8 cellular contexts compared by ENCODE assay signal in genomic region chr1:89821322-89822108, GRCh38. TPM values are rescaled to one million over a fixed set of nuclear protein-coding genes. Genes with fewer than 3 reads are reported as not detected.
DNase-seq lines count a peak whose midpoint lies in the region; ATAC-seq, FAIRE-seq and TF ChIP-seq lines count a peak whose summit lies in the region.

No MANE protein-coding gene starts in this region.

- peak overlapping the region; percentile 89 for H4K91ac ChIP-seq in H1 (replicated peaks; ENCODE audit: insufficient read length, low read length)

- H3K27ac Mint-ChIP-seq in activated CD4-positive, alpha-beta memory T cell treated with anti-CD3 and anti-CD28 coated beads, Interleukin-2, amount 10 ng/mL, durations not matched to agents 7 days and 5 days, result peak overlapping the region; percentile 44
- H3K27ac Mint-ChIP-seq in stimulated activated memory B cell treated with anti-CD40 and anti-IgM and Interleukin-4, amounts not matched to agents 10 μg/mL and 1 μg/mL and 100 μg/mL, for 72 hours, result peak overlapping the region; percentile 97

- H3K36me3 ChIP-seq in H1 (ENCODE audit: control insufficient read depth in 2 of 4, insufficient read depth in 4 of 4, low read length in 3 of 4) (peaks cover 0 to 4% (median 1%) of the 10 kb centered on the region in 4 experiments; a peak in 1 of 8 replicates), muscle layer of colon (ENCODE audit: insufficient read depth, low read length) (no peaks in the 10 kb centered on the region)

- peak overlapping the region; percentile 76 for H3K4me3 Mint-ChIP-seq in activated CD4-positive, alpha-beta memory T cell treated with anti-CD3 and anti-CD28 coated beads, Interleukin-2, amount 10 ng/mL, durations not matched to agents 7 days and 5 days
- H3K4me3 Mint-ChIP-seq in stimulated activated memory B cell treated with anti-CD40 and anti-IgM and Interleukin-4, amounts not matched to agents 10 μg/mL and 1 μg/mL and 100 μg/mL, for 72 hours, result peak overlapping the region; percentile 80

- H3K79me2 ChIP-seq in H1 (ENCODE audit: control insufficient read depth in 1 of 2, insufficient read depth in 2 of 2, low read length in 2 of 2), result peaks cover 23 to 53% of the 10 kb centered on the region in 2 experiments

- H2AK5ac ChIP-seq in H1 (ENCODE audit: low read depth, low read length), result peak overlapping the region; percentile 92; the same call in 1 of the 2 replicates

- FAIRE-seq in H1 (lab: Jason Lieb, UNC), result no peak

- CTCF ChIA-PET in activated CD4-positive, alpha-beta memory T cell treated with anti-CD3 and anti-CD28 coated beads, Interleukin-2, amount 10 ng/mL, durations not matched to agents 7 days and 5 days (lab: Charles Lee), result interaction anchor here (0.9 to 1.8 kb wide), 4 partner anchors 13 to 22 kb away, joined by 3 to 11 read pairs (median 4); no protein-coding TSS in a partner anchor
- CTCF ChIA-PET in H1 (lab: Charles Lee; ENCODE audit: partially characterized antibody), result interaction anchor here (0.8 to 2.1 kb wide), 7 partner anchors 8 to 111 kb away, joined by 3 to 9 read pairs (median 4); no protein-coding TSS in a partner anchor

- POLR2A ChIA-PET in activated CD4-positive, alpha-beta memory T cell treated with anti-CD3 and anti-CD28 coated beads, Interleukin-2, amount 10 ng/mL, durations not matched to agents 7 days and 5 days (lab: Charles Lee), result interaction anchor here (0.8 to 3.2 kb wide), 10 partner anchors 13 to 189 kb away, joined by 3 to 38 read pairs (median 4); partner anchors contain the start of gene LRRC8C
- POLR2A ChIA-PET in H1 (lab: Charles Lee; ENCODE audit: partially characterized antibody), result interaction anchor here (0.6 to 7.1 kb wide), 26 partner anchors 9 to 233 kb away, joined by 3 to 87 read pairs (median 4); partner anchors contain the start of gene ZNF326

- H4K5ac ChIP-seq in H1 (ENCODE audit: insufficient read length, low read depth, low read length), result peak overlapping the region; percentile 48

- H2BK15ac ChIP-seq in H1 (ENCODE audit: low read length), result no peak overlapping the region

- H3K4me3 ChIP-seq in H1 (ENCODE audit: extremely low read depth in 1 of 4, insufficient read depth in 2 of 4, low read depth in 3 of 4, low read length in 4 of 4) (peak overlapping the region; percentile 72 to 89 (median 78)), muscle layer of colon (ENCODE audit: low read depth in 1 of 2, low read length in 2 of 2) (peak overlapping the region; percentile 74 to 77)

- H3K4ac ChIP-seq in H1 (replicated peaks; ENCODE audit: insufficient read length, low read depth, low read length), result no peak overlapping the region

- H3K14ac ChIP-seq in H1 (ENCODE audit: insufficient read length), result no peak overlapping the region

- H3K18ac ChIP-seq in H1 (ENCODE audit: extremely low read depth, low read length), result peak overlapping the region; percentile 25

- peak overlapping the region; percentile 92 for H3K56ac ChIP-seq in H1 (replicated peaks; ENCODE audit: insufficient read length, low read depth, low read length)

- WGBS in H1 (ENCODE audit: extremely low coverage in 1 of 2, insufficient coverage in 1 of 2, insufficient read length in 1 of 2, insufficient replicate concordance in 2 of 2, low coverage in 1 of 2, low lambda C conversion rate in 2 of 2, missing lambda C conversion rate in 1 of 2), 2 experiments, result 1% methylated on average over 40 of the region's 73 CpGs; no CpG with 5 or more reads in 1 of the 2 experiments

- DNase-seq in AML-193 (lab: John Stamatoyannopoulos, UW), result peak; percentile 59 to 67
- peak; percentile 76 for DNase-seq in NCI-H510A treated with DMSO at 0.1 percent for 48 hours (lab: John Stamatoyannopoulos, UW)
- peak; percentile 61 for DNase-seq in activated CD4-positive, alpha-beta memory T cell treated with anti-CD3 and anti-CD28 coated beads, Interleukin-2, amount 10 ng/mL, durations not matched to agents 7 days and 5 days
- peak in 1 of 2 experiments; percentile 78 for DNase-seq in H1 (ENCODE audit: low read depth in 1 of 2, low spot score in 2 of 2)

- TF ChIP-seq CTCF in H1 (IDR thresholded peaks at IDR 0.05; ENCODE audit: control extremely low read depth in 1 of 3, insufficient read depth in 1 of 3, low read depth in 1 of 3, low read length in 3 of 3), result no peak

- peaks cover 9% of the 10 kb centered on the region for H3K23me2 ChIP-seq in H1 (ENCODE audit: low read depth, low read length)

- H3K4me2 ChIP-seq in H1 (ENCODE audit: insufficient read depth in 1 of 2, low read depth in 2 of 2, low read length in 2 of 2), result peak overlapping the region; percentile 89 to 96

- peaks cover 6% of the 10 kb centered on the region for H3K27me3 Mint-ChIP-seq in activated CD4-positive, alpha-beta memory T cell treated with anti-CD3 and anti-CD28 coated beads, Interleukin-2, amount 10 ng/mL, durations not matched to agents 7 days and 5 days
- no peaks in the 10 kb centered on the region for H3K27me3 Mint-ChIP-seq in stimulated activated memory B cell treated with anti-CD40 and anti-IgM and Interleukin-4, amounts not matched to agents 10 μg/mL and 1 μg/mL and 100 μg/mL, for 72 hours

- H3K9me3 ChIP-seq in H1 (ENCODE audit: insufficient read depth in 2 of 2, low read depth in 1 of 2, low read length in 1 of 2), result no peaks in the 10 kb centered on the region
- H3K9me3 ChIP-seq in muscle layer of colon (ENCODE audit: low read length), result no peaks in the 10 kb centered on the region

- peaks cover 3% of the 10 kb centered on the region for H3K36me3 Mint-ChIP-seq in activated CD4-positive, alpha-beta memory T cell treated with anti-CD3 and anti-CD28 coated beads, Interleukin-2, amount 10 ng/mL, durations not matched to agents 7 days and 5 days (ENCODE audit: low read depth)
- peaks cover 20% of the 10 kb centered on the region for H3K36me3 Mint-ChIP-seq in stimulated activated memory B cell treated with anti-CD40 and anti-IgM and Interleukin-4, amounts not matched to agents 10 μg/mL and 1 μg/mL and 100 μg/mL, for 72 hours

- no peak overlapping the region for H2BK120ac ChIP-seq in H1 (replicated peaks; ENCODE audit: low read depth, low read length)

- H3K4me1 ChIP-seq in H1 (replicated peaks in 1 of 4; ENCODE audit: control insufficient read depth in 3 of 4, insufficient read depth in 4 of 4, low read length in 3 of 4) (peaks cover 0 to 5% (median 3%) of the 10 kb centered on the region in 4 experiments; a peak in 6 of 7 replicates), muscle layer of colon (ENCODE audit: insufficient read depth, low read length) (peaks cover 16% of the 10 kb centered on the region)

- H2BK5ac ChIP-seq in H1 (ENCODE audit: low read depth, low read length), result peak overlapping the region; percentile 86

- no peak overlapping the region for H3K23ac ChIP-seq in H1 (ENCODE audit: insufficient read length)

- H3K27ac ChIP-seq in H1 (ENCODE audit: low read depth, low read length) (peak overlapping the region; percentile 81), muscle layer of colon (ENCODE audit: low read depth, low read length) (peak overlapping the region; percentile 50)

- no peak; a peak in 1 of 4 replicates for TF ChIP-seq RAD21 in H1 (IDR thresholded peaks at IDR 0.05 in 1 of 2, conservative IDR thresholded peaks at IDR 0.05 in 1 of 2; ENCODE audit: low read depth in 2 of 2, low read length in 2 of 2)

- peaks cover 6% of the 10 kb centered on the region; the same call in 1 of the 2 replicates for H3K79me1 ChIP-seq in H1 (ENCODE audit: low read depth, low read length)

- peak overlapping the region; percentile 99 for H4K8ac ChIP-seq in H1 (ENCODE audit: extremely low read depth, insufficient read depth, low read length)

- no peak; a peak in 1 of 3 replicates for TF ChIP-seq EP300 in H1 (IDR thresholded peaks at IDR 0.05; ENCODE audit: borderline replicate concordance in 1 of 2, low read depth in 2 of 2, low read length in 2 of 2)

- no peak overlapping the region for H2AFZ ChIP-seq in H1 (ENCODE audit: low read length)

- peak in 1 of 2 experiments; percentile 8; a peak in 1 of 3 replicates for TF ChIP-seq POLR2A in H1 (IDR thresholded peaks at IDR 0.05; ENCODE audit: control extremely low read depth in 1 of 2, low read depth in 2 of 2, low read length in 2 of 2)

- peak overlapping the region; percentile 89 to 98 (median 93) for H3K9ac ChIP-seq in H1 (replicated peaks in 1 of 4; ENCODE audit: extremely low read depth in 1 of 4, low read depth in 3 of 4, low read length in 3 of 4)
- peak overlapping the region; percentile 21 for H3K9ac ChIP-seq in muscle layer of colon (ENCODE audit: low read length)

- H3K4me1 Mint-ChIP-seq in activated CD4-positive, alpha-beta memory T cell treated with anti-CD3 and anti-CD28 coated beads, Interleukin-2, amount 10 ng/mL, durations not matched to agents 7 days and 5 days, result peaks cover 21% of the 10 kb centered on the region
- H3K4me1 Mint-ChIP-seq in stimulated activated memory B cell treated with anti-CD40 and anti-IgM and Interleukin-4, amounts not matched to agents 10 μg/mL and 1 μg/mL and 100 μg/mL, for 72 hours, result peaks cover 64% of the 10 kb centered on the region

- no peaks in the 10 kb centered on the region for H3K9me3 Mint-ChIP-seq in activated CD4-positive, alpha-beta memory T cell treated with anti-CD3 and anti-CD28 coated beads, Interleukin-2, amount 10 ng/mL, durations not matched to agents 7 days and 5 days
- H3K9me3 Mint-ChIP-seq in stimulated activated memory B cell treated with anti-CD40 and anti-IgM and Interleukin-4, amounts not matched to agents 10 μg/mL and 1 μg/mL and 100 μg/mL, for 72 hours, result no peaks in the 10 kb centered on the region

- H2BK20ac ChIP-seq in H1 (ENCODE audit: low read length), result no peak overlapping the region

- ATAC-seq in GM18870 (IDR thresholded peaks at IDR 0.05; ENCODE audit: unreplicated experiment) (peak; percentile 33), HG03095 (IDR thresholded peaks at IDR 0.05; ENCODE audit: unreplicated experiment) (peak; percentile 46)
- peak; percentile 86 for ATAC-seq in stimulated activated memory B cell treated with anti-CD40 and anti-IgM and Interleukin-4, amounts not matched to agents 10 μg/mL and 1 μg/mL and 100 μg/mL, for 72 hours

- H3K27me3 ChIP-seq in H1 (replicated peaks in 1 of 4; ENCODE audit: control insufficient read depth in 3 of 4, extremely low read depth in 1 of 4, insufficient read depth in 3 of 4, low read length in 3 of 4) (peaks cover 0 to 5% (median 2%) of the 10 kb centered on the region in 4 experiments; a peak in 4 of 7 replicates), muscle layer of colon (ENCODE audit: control insufficient read depth in 1 of 2, insufficient read depth in 2 of 2, low read length in 2 of 2) (no peaks in the 10 kb centered on the region)

- peak overlapping the region; percentile 100; the same call in 1 of the 2 replicates for H2BK12ac ChIP-seq in H1 (ENCODE audit: low read depth, low read length)

- H4K20me1 ChIP-seq in H1 (replicated peaks in 1 of 2; ENCODE audit: control insufficient read depth in 1 of 2, insufficient read depth in 2 of 2, low read length in 2 of 2), result peaks cover 2 to 8% of the 10 kb centered on the region in 2 experiments

RNA-seq across cellular contexts. Expression of gene LRRC8D, which starts 0.7 kb away (rescaled TPM):
- total RNA-seq in activated CD4-positive, alpha-beta memory T cell treated with anti-CD3 and anti-CD28 coated beads, Interleukin-2, amount 10 ng/mL, durations not matched to agents 7 days and 5 days, result 10 to 100 TPM; 19.4 to 20.3 TPM
- total RNA-seq in H1 (2021; fragmentation: NEBNext Ultra II Directional; extraction: Animal tissue kit (Norgen Biotek cat#: 25700)), result 58.5 and 58.9 TPM in 2 replicates
- polyA plus RNA-seq in H1 (2011; rRNA removed), result 42.0 and 49.1 TPM in 2 replicates
- polyA plus RNA-seq in H1 (2011; cell fraction: cytosol; rRNA removed), result 48.4 TPM
- 45.7 TPM for polyA plus RNA-seq in H1 (2011; cell fraction: nucleus; rRNA removed)
- 29.8 to 37.9 TPM (median 34.2 TPM) in 4 replicates for polyA plus RNA-seq in H1 (2012, experiment 1 of 2)
- 3.1 TPM for polyA plus RNA-seq in H1 (2012, experiment 2 of 2)
- polyA plus RNA-seq in H1 (2013, experiment 1 of 2), result 44.7 TPM
- polyA plus RNA-seq in H1 (2013, experiment 2 of 2), result 50.3 TPM
- polyA minus RNA-seq in H1 (2011; rRNA and poly(A)+ RNA removed), result 90.4 and 90.6 TPM in 2 replicates
- 49.9 TPM for polyA minus RNA-seq in H1 (2011; cell fraction: cytosol; rRNA and poly(A)+ RNA removed)
- polyA minus RNA-seq in H1 (2011; cell fraction: nucleus; rRNA and poly(A)+ RNA removed), result 53.5 TPM

Comparison
In these comparisons a context has a peak if more than half of its experiments do, and no peak if none do; other contexts are left out.
1. ATAC-seq: peak in every context shown above with its lines; median percentile 86 in stimulated activated memory B cell treated with anti-CD40 and anti-IgM and Interleukin-4, amounts not matched to agents 10 μg/mL and 1 μg/mL and 100 μg/mL, for 72 hours; 46 in HG03095; 33 in GM18870.